ENCODE assay signal across 8 cellular contexts in the genomic region with DNA sequence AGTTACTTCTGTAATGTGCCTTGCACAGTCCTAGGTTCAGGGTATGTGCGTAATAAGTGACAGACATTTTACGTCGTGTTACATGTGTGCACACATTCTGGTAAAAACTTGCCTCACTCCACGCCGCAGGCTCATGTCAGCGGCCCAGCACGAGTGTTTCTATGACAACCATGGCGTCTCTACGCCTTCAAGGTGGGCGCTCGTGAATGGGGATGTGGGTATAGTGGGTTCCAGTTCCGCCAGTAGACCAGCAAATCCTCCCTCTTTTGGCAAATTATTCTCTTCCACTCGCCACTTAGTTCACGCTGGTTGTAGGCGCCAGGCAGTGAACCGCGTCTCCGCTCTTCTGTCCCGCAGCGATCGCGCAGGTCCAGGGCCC. TPM values are rescaled to one million over a fixed set of nuclear protein-coding genes. Genes with fewer than 3 reads are reported as not detected.
DNase-seq lines count a peak whose midpoint lies in the region; ATAC-seq and TF ChIP-seq lines count a peak whose summit lies in the region.

No MANE protein-coding gene starts in this region.

- no peaks in the 10 kb centered on the region for H3K9me3 Mint-ChIP-seq in WTC11

- POLR2A ChIA-PET in WTC11 (lab: Charles Lee): no interaction called here

- no peak for ATAC-seq in WTC11
- ATAC-seq in HG02852 (IDR thresholded peaks at IDR 0.05; ENCODE audit: unreplicated experiment): no peak
- no peak for ATAC-seq in GM19328 (IDR thresholded peaks at IDR 0.05; ENCODE audit: unreplicated experiment)

- intact Hi-C loops in posterior cingulate gyrus (cut with DNase I): loop anchor here (10.0 kb wide), 1 partner anchor 54 kb away; a partner anchor contains a TSS

- CTCF ChIA-PET in WTC11 (lab: Charles Lee): interaction anchor here (1.0 to 1.5 kb wide), 2 partner anchors 9 to 72 kb away, joined by 3 read pairs; no protein-coding TSS in a partner anchor

- peak overlapping the region; percentile 85 for H3K4me3 Mint-ChIP-seq in WTC11

- peaks cover 4% of the 10 kb centered on the region for H3K27me3 ChIP-seq in rectal smooth muscle tissue (ENCODE audit: control insufficient read depth, insufficient read depth, low read length)

- peaks cover 22% of the 10 kb centered on the region for H3K4me1 Mint-ChIP-seq in WTC11

- no peak overlapping the region for H3K27ac Mint-ChIP-seq in WTC11

- H3K36me3 ChIP-seq in rectal smooth muscle tissue (ENCODE audit: control insufficient read depth, insufficient read depth, low read length): no peaks in the 10 kb centered on the region

- H3K4me3 ChIP-seq in HFF-Myc (replicated peaks; ENCODE audit: low read depth, low read length): peak overlapping the region; percentile 30
- peak overlapping the region; percentile 62 for H3K4me3 ChIP-seq in rectal smooth muscle tissue (ENCODE audit: low read length)

- no peaks in the 10 kb centered on the region for H3K4me1 ChIP-seq in rectal smooth muscle tissue (ENCODE audit: control insufficient read depth, insufficient read depth, low read length)

- no peaks in the 10 kb centered on the region for H3K36me3 Mint-ChIP-seq in WTC11

- TF ChIP-seq CTCF in HFF-Myc (IDR thresholded peaks at IDR 0.05; ENCODE audit: low read depth, low read length, missing control alignments): no peak
- TF ChIP-seq CTCF in WTC11 (IDR thresholded peaks at IDR 0.05): no peak

- no peak overlapping the region for H3K27ac ChIP-seq in rectal smooth muscle tissue (ENCODE audit: low read depth, low read length)

- H3K9ac ChIP-seq in rectal smooth muscle tissue (ENCODE audit: low read length): peak overlapping the region; percentile 19

- H3K27me3 Mint-ChIP-seq in WTC11 (ENCODE audit: low read depth): peaks cover 63% of the 10 kb centered on the region

- DNase-seq in CD1c-positive myeloid dendritic cell (ENCODE audit: extremely low spot score) (peak; percentile 81), HFF-Myc (ENCODE audit: extremely low read depth, low read depth) (no peak), WTC11 (ENCODE audit: low spot score) (no peak), germinal center (ENCODE audit: low spot score) (peak; percentile 71), posterior cingulate gyrus (no peak)

TF ChIP-seq in WTC11, 78 proteins besides CTCF, POLR2A, EP300 and RAD21:
- TF ChIP-seq, protein P1, sequence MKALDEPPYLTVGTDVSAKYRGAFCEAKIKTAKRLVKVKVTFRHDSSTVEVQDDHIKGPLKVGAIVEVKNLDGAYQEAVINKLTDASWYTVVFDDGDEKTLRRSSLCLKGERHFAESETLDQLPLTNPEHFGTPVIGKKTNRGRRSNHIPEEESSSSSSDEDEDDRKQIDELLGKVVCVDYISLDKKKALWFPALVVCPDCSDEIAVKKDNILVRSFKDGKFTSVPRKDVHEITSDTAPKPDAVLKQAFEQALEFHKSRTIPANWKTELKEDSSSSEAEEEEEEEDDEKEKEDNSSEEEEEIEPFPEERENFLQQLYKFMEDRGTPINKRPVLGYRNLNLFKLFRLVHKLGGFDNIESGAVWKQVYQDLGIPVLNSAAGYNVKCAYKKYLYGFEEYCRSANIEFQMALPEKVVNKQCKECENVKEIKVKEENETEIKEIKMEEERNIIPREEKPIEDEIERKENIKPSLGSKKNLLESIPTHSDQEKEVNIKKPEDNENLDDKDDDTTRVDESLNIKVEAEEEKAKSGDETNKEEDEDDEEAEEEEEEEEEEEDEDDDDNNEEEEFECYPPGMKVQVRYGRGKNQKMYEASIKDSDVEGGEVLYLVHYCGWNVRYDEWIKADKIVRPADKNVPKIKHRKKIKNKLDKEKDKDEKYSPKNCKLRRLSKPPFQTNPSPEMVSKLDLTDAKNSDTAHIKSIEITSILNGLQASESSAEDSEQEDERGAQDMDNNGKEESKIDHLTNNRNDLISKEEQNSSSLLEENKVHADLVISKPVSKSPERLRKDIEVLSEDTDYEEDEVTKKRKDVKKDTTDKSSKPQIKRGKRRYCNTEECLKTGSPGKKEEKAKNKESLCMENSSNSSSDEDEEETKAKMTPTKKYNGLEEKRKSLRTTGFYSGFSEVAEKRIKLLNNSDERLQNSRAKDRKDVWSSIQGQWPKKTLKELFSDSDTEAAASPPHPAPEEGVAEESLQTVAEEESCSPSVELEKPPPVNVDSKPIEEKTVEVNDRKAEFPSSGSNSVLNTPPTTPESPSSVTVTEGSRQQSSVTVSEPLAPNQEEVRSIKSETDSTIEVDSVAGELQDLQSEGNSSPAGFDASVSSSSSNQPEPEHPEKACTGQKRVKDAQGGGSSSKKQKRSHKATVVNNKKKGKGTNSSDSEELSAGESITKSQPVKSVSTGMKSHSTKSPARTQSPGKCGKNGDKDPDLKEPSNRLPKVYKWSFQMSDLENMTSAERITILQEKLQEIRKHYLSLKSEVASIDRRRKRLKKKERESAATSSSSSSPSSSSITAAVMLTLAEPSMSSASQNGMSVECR (CRISPR knock-in tag; IDR thresholded peaks at IDR 0.05; ENCODE audit: borderline replicate concordance): no peak
- TF ChIP-seq, protein P2, sequence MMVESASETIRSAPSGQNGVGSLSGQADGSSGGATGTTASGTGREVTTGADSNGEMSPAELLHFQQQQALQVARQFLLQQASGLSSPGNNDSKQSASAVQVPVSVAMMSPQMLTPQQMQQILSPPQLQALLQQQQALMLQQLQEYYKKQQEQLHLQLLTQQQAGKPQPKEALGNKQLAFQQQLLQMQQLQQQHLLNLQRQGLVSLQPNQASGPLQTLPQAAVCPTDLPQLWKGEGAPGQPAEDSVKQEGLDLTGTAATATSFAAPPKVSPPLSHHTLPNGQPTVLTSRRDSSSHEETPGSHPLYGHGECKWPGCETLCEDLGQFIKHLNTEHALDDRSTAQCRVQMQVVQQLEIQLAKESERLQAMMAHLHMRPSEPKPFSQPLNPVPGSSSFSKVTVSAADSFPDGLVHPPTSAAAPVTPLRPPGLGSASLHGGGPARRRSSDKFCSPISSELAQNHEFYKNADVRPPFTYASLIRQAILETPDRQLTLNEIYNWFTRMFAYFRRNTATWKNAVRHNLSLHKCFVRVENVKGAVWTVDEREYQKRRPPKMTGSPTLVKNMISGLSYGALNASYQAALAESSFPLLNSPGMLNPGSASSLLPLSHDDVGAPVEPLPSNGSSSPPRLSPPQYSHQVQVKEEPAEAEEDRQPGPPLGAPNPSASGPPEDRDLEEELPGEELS (CRISPR knock-in tag; IDR thresholded peaks at IDR 0.05): no peak
- TF ChIP-seq, protein P3, sequence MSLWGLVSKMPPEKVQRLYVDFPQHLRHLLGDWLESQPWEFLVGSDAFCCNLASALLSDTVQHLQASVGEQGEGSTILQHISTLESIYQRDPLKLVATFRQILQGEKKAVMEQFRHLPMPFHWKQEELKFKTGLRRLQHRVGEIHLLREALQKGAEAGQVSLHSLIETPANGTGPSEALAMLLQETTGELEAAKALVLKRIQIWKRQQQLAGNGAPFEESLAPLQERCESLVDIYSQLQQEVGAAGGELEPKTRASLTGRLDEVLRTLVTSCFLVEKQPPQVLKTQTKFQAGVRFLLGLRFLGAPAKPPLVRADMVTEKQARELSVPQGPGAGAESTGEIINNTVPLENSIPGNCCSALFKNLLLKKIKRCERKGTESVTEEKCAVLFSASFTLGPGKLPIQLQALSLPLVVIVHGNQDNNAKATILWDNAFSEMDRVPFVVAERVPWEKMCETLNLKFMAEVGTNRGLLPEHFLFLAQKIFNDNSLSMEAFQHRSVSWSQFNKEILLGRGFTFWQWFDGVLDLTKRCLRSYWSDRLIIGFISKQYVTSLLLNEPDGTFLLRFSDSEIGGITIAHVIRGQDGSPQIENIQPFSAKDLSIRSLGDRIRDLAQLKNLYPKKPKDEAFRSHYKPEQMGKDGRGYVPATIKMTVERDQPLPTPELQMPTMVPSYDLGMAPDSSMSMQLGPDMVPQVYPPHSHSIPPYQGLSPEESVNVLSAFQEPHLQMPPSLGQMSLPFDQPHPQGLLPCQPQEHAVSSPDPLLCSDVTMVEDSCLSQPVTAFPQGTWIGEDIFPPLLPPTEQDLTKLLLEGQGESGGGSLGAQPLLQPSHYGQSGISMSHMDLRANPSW (CRISPR knock-in tag; conservative IDR thresholded peaks at IDR 0.05; ENCODE audit: low read depth): no peak
- TF ChIP-seq ZNF416 (CRISPR knock-in tag; IDR thresholded peaks at IDR 0.05) (no peak), OVOL2 (CRISPR knock-in tag; IDR thresholded peaks at IDR 0.05; ENCODE audit: borderline replicate concordance) (no peak)
- TF ChIP-seq, protein P4, sequence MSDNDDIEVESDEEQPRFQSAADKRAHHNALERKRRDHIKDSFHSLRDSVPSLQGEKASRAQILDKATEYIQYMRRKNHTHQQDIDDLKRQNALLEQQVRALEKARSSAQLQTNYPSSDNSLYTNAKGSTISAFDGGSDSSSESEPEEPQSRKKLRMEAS (CRISPR knock-in tag; IDR thresholded peaks at IDR 0.05): no peak

RNA-seq across cellular contexts. Expression of a gene that starts 40.3 kb away (rescaled TPM):
- total RNA-seq in WTC11 (2021): 21.3 to 29.5 TPM (median 26.2 TPM) in 3 replicates

RNA-seq across cellular contexts. Expression of a gene that starts 53.8 kb away (rescaled TPM):
- total RNA-seq in WTC11 (2021): 12.8 to 15.6 TPM (median 13.7 TPM) in 3 replicates

RNA-seq across cellular contexts. Expression of a gene that starts 58.0 kb away (rescaled TPM):
- 28.5 to 34.2 TPM (median 30.8 TPM) in 3 replicates for total RNA-seq in WTC11 (2021)

Comparison
In these comparisons a context has a peak if more than half of its experiments do, and no peak if none do; other contexts are left out.
1. DNase-seq: peak in CD1c-positive myeloid dendritic cell (single experiment) and germinal center (single experiment); none in HFF-Myc (single experiment), WTC11 (single experiment) and posterior cingulate gyrus (0 of 10).